In genomic region chr2:218259099-218259921, GRCh38 we compare ENCODE assay signal across 8 cellular contexts. TPM values are rescaled to one million over a fixed set of nuclear protein-coding genes. Genes with fewer than 3 reads are reported as not detected.
DNase-seq lines count a peak whose midpoint lies in the region; ATAC-seq and TF ChIP-seq lines count a peak whose summit lies in the region.

No MANE protein-coding gene starts in this region.

- peak overlapping the region in 1 of 8 donors; percentile 20 for H3K4me3 Mint-ChIP-seq in CD4-positive, alpha-beta memory T cell

- H3K9me3 Mint-ChIP-seq in CD4-positive, alpha-beta memory T cell, result no peaks in the 10 kb centered on the region

- intact Hi-C loops in CD4-positive, alpha-beta memory T cell (cut with micrococcal nuclease), result no loop called here

- H3K36me3 ChIP-seq in CD4-positive, alpha-beta memory T cell (ENCODE audit: insufficient read depth, low read length), result peaks cover 30% of the 10 kb centered on the region
- H3K36me3 ChIP-seq in RWPE2 (ENCODE audit: low read depth), result peaks cover 22% of the 10 kb centered on the region

- H3K27me3 Mint-ChIP-seq in CD4-positive, alpha-beta memory T cell, result no peaks in the 10 kb centered on the region

- peak; percentile 40 for ATAC-seq in RWPE2 (ENCODE audit: low read depth)
- peak; percentile 61 for ATAC-seq in omental fat pad (ENCODE audit: low FRiP score)
- no peak for ATAC-seq in GM21576 (IDR thresholded peaks at IDR 0.05; ENCODE audit: unreplicated experiment)

- no peak overlapping the region for H3K27ac ChIP-seq in CD4-positive, alpha-beta memory T cell (ENCODE audit: low read depth, low read length)
- no peak overlapping the region for H3K27ac ChIP-seq in RWPE2 (ENCODE audit: poor library complexity, severe bottlenecking)

- H3K4me1 ChIP-seq in CD4-positive, alpha-beta memory T cell (ENCODE audit: insufficient read depth, low read length), result peaks cover 10% of the 10 kb centered on the region
- no peaks in the 10 kb centered on the region for H3K4me1 ChIP-seq in RWPE2 (ENCODE audit: insufficient read depth, poor library complexity, severe bottlenecking)

- H3K27ac Mint-ChIP-seq in CD4-positive, alpha-beta memory T cell, result peak overlapping the region; percentile 46 to 83 (median 64)

- H3K4me3 ChIP-seq in CD4-positive, alpha-beta memory T cell (ENCODE audit: low read length in 2 of 2), result no peak overlapping the region
- H3K4me3 ChIP-seq in RWPE2 (ENCODE audit: severe bottlenecking) (no peak overlapping the region), fibroblast of pulmonary artery (replicated peaks; ENCODE audit: low read depth, low read length) (peak overlapping the region; percentile 24)

- no peaks in the 10 kb centered on the region for H3K9me3 ChIP-seq in CD4-positive, alpha-beta memory T cell (ENCODE audit: control insufficient read depth in 1 of 2, low read length in 2 of 2)
- H3K9me3 ChIP-seq in RWPE2 (ENCODE audit: severe bottlenecking), result no peaks in the 10 kb centered on the region

- no peaks in the 10 kb centered on the region for H3K27me3 ChIP-seq in CD4-positive, alpha-beta memory T cell (ENCODE audit: insufficient read depth, low read length)
- no peaks in the 10 kb centered on the region for H3K27me3 ChIP-seq in RWPE2 (ENCODE audit: insufficient read depth, poor library complexity, severe bottlenecking)

- no peak for DNase-seq in CD4-positive, alpha-beta memory T cell
- DNase-seq in RWPE2 (ENCODE audit: low spot score), result no peak
- DNase-seq in fibroblast of pulmonary artery (ENCODE audit: low read depth), result peak; percentile 88
- no peak for DNase-seq in omental fat pad (ENCODE audit: low spot score)
- no peak for DNase-seq in hippocampal formation (lab: John Stamatoyannopoulos, UW)
- DNase-seq in NCI-H1105 treated with DMSO at 0.1 percent for 48 hours (lab: John Stamatoyannopoulos, UW), result no peak
- DNase-seq in RPMI8226, result no peak

- no peak for TF ChIP-seq CTCF in RWPE2 (IDR thresholded peaks at IDR 0.05; ENCODE audit: poor library complexity, severe bottlenecking)
- TF ChIP-seq CTCF in fibroblast of pulmonary artery (IDR thresholded peaks at IDR 0.05; ENCODE audit: low read length, missing control alignments), result no peak
- no peak for TF ChIP-seq CTCF in omental fat pad (IDR thresholded peaks at IDR 0.05)

- POLR2A ChIA-PET in CD4-positive, alpha-beta memory T cell (lab: Charles Lee; ENCODE audit: partially characterized antibody), result interaction anchor here (0.6 to 3.3 kb wide), 6 partner anchors 11 to 1158 kb away, joined by 3 to 21 read pairs (median 3); partner anchors contain the start of genes AAMP, ARPC2 and PNKD

- peaks cover 9 to 18% (median 13%) of the 10 kb centered on the region in 4 donors for H3K4me1 Mint-ChIP-seq in CD4-positive, alpha-beta memory T cell

- H3K36me3 Mint-ChIP-seq in CD4-positive, alpha-beta memory T cell, result peaks cover 12 to 35% of the 10 kb centered on the region in 2 donors

- CTCF ChIA-PET in CD4-positive, alpha-beta memory T cell (lab: Charles Lee; ENCODE audit: partially characterized antibody), result interaction anchor here (1.0 to 10.5 kb wide), 10 partner anchors 8 to 97 kb away, joined by 3 to 157 read pairs (median 14); partner anchors contain the start of genes AAMP, CATIP and PNKD

RNA-seq across cellular contexts. Expression of gene GPBAR1, which starts 1.5 kb away (rescaled TPM):
- 1 to 10 TPM; 1.0 to 1.2 TPM for total RNA-seq in CD4-positive, alpha-beta memory T cell
- polyA plus RNA-seq in CD4-positive, alpha-beta memory T cell, result under 1 TPM; 0.17 to 0.32 TPM
- total RNA-seq in omental fat pad, result 10 to 100 TPM; 24.7 to 74.2 (median 59.1) TPM

RNA-seq across cellular contexts. Expression of gene AAMP, which starts 10.6 kb away (rescaled TPM):
- 10 to 100 TPM; 66.2 to 66.3 TPM for total RNA-seq in CD4-positive, alpha-beta memory T cell
- polyA plus RNA-seq in CD4-positive, alpha-beta memory T cell, result 100 to 1,000 TPM in 1 of 2 donors, 10 to 100 TPM in 1; 78.9 to 101 TPM
- 100 to 1,000 TPM; 122 to 165 (median 140) TPM for total RNA-seq in omental fat pad

RNA-seq across cellular contexts. Expression of gene PNKD, which starts 11.0 kb away (rescaled TPM):
- 10 to 100 TPM; 31.1 to 33.6 TPM for total RNA-seq in CD4-positive, alpha-beta memory T cell
- 100 to 1,000 TPM in 1 of 2 donors, 10 to 100 TPM in 1; 84.3 to 101 TPM for polyA plus RNA-seq in CD4-positive, alpha-beta memory T cell
- total RNA-seq in omental fat pad, result 10 to 100 TPM; 25.5 to 38.0 (median 31.3) TPM

RNA-seq across cellular contexts. Expression of gene TMBIM1, which starts 33.0 kb away (rescaled TPM):
- 100 to 1,000 TPM; 140 to 144 TPM for total RNA-seq in CD4-positive, alpha-beta memory T cell
- 100 to 1,000 TPM; 176 to 220 TPM for polyA plus RNA-seq in CD4-positive, alpha-beta memory T cell
- 100 to 1,000 TPM; 190 to 689 (median 399) TPM for total RNA-seq in omental fat pad

RNA-seq across cellular contexts. Expression of gene ARPC2, which starts 42.3 kb away (rescaled TPM):
- total RNA-seq in CD4-positive, alpha-beta memory T cell, result 100 to 1,000 TPM; 412 to 414 TPM
- polyA plus RNA-seq in CD4-positive, alpha-beta memory T cell, result 1,000 to 10,000 TPM in 1 of 2 donors, 100 to 1,000 TPM in 1; 843 to 1,042 TPM
- total RNA-seq in omental fat pad, result 100 to 1,000 TPM; 278 to 384 (median 348) TPM

Comparison
In these comparisons a context has a peak if more than half of its experiments do, and no peak if none do; other contexts are left out.
1. RNA of gene GPBAR1, which starts 1.5 kb away (total RNA-seq): 24.7 to 74.2 TPM in omental fat pad; 1.0 to 1.2 TPM in CD4-positive, alpha-beta memory T cell; every median in the first group is over 10 times any median in the second.